In genomic region chr2:181764095-181764963, GRCh38 we compare ENCODE assay signal across 1 cellular context.
TF ChIP-seq lines count a peak whose summit lies in the region.

No MANE protein-coding gene starts in this region.

TF ChIP-seq in K562, 482 proteins besides CTCF, POLR2A, EP300 and RAD21 (continued from another document and continues in another):
- no peak for TF ChIP-seq PKNOX1 (IDR thresholded peaks at IDR 0.05)
- TF ChIP-seq DPF2 (IDR thresholded peaks at IDR 0.05) = peak; percentile 84
- TF ChIP-seq RBM25 (IDR thresholded peaks at IDR 0.05; ENCODE audit: low read depth, low read length, severe bottlenecking) = no peak
- peak; percentile 83 for TF ChIP-seq MECOM (CRISPR knock-in tag; IDR thresholded peaks at IDR 0.05)
- TF ChIP-seq NFIC (IDR thresholded peaks at IDR 0.05) = peak; percentile 53
- TF ChIP-seq ZNF12 (CRISPR knock-in tag; IDR thresholded peaks at IDR 0.05) = no peak
- no peak for TF ChIP-seq ZKSCAN8 (CRISPR knock-in tag; IDR thresholded peaks at IDR 0.05)
- no peak for TF ChIP-seq FIP1L1 (IDR thresholded peaks at IDR 0.05; ENCODE audit: low read depth, low read length, poor library complexity, severe bottlenecking)
- TF ChIP-seq DEAF1 (CRISPR knock-in tag; IDR thresholded peaks at IDR 0.05) = peak; percentile 64; the same call in 1 of the 2 replicates
- no peak for TF ChIP-seq NR0B1 (IDR thresholded peaks at IDR 0.05; ENCODE audit: partially characterized antibody)
- no peak for TF ChIP-seq ZNF175 (CRISPR knock-in tag; IDR thresholded peaks at IDR 0.05; ENCODE audit: low read depth)
- no peak for TF ChIP-seq TSC22D4 (tag; IDR thresholded peaks at IDR 0.05)
- no peak for TF ChIP-seq IRF2 (CRISPR knock-in tag; IDR thresholded peaks at IDR 0.05)
- no peak for TF ChIP-seq SMAD2 (IDR thresholded peaks at IDR 0.05; ENCODE audit: low read depth, low read length)
- TF ChIP-seq MED1 (CRISPR knock-in tag; IDR thresholded peaks at IDR 0.05; ENCODE audit: borderline replicate concordance) = no peak
- TF ChIP-seq ZNF512 (tag; IDR thresholded peaks at IDR 0.05) = no peak
- no peak for TF ChIP-seq MCM5 (IDR thresholded peaks at IDR 0.05; ENCODE audit: low read depth)
- no peak for TF ChIP-seq NFE2 (IDR thresholded peaks at IDR 0.05; ENCODE audit: low read depth)
- TF ChIP-seq ZNF239 (CRISPR knock-in tag; IDR thresholded peaks at IDR 0.05) = no peak
- no peak for TF ChIP-seq NKRF (IDR thresholded peaks at IDR 0.05; ENCODE audit: borderline replicate concordance)
- TF ChIP-seq CREB3 (tag; conservative IDR thresholded peaks at IDR 0.05; ENCODE audit: low read depth) = no peak
- no peak for TF ChIP-seq PTTG1 (tag; IDR thresholded peaks at IDR 0.05; ENCODE audit: low read depth)
- no peak for TF ChIP-seq MLX (CRISPR knock-in tag; conservative IDR thresholded peaks at IDR 0.05)
- TF ChIP-seq RBM17 (IDR thresholded peaks at IDR 0.05; ENCODE audit: borderline replicate concordance, low read depth, low read length) = no peak
- TF ChIP-seq XRCC5 (IDR thresholded peaks at IDR 0.05; ENCODE audit: low read depth, low read length) = no peak
- no peak for TF ChIP-seq PHTF2 (CRISPR knock-in tag; IDR thresholded peaks at IDR 0.05)
- TF ChIP-seq SNIP1 (IDR thresholded peaks at IDR 0.05; ENCODE audit: low read depth) = no peak
- TF ChIP-seq RNF2 (IDR thresholded peaks at IDR 0.05) = no peak
- no peak for TF ChIP-seq JUND (IDR thresholded peaks at IDR 0.05; ENCODE audit: borderline replicate concordance, low read depth, low read length)
- peak; percentile 53; the same call in 1 of the 3 replicates for TF ChIP-seq JUND (tag; IDR thresholded peaks at IDR 0.05; ENCODE audit: borderline replicate concordance, low read depth, low read length)
- TF ChIP-seq CTBP1 (IDR thresholded peaks at IDR 0.05; ENCODE audit: borderline replicate concordance) = peak; percentile 74
- TF ChIP-seq ZNF561 (CRISPR knock-in tag; conservative IDR thresholded peaks at IDR 0.05) = no peak
- no peak for TF ChIP-seq NRF1 (conservative IDR thresholded peaks at IDR 0.05 in 1 of 2, IDR thresholded peaks at IDR 0.05 in 1 of 2)
- no peak for TF ChIP-seq L3MBTL2 (IDR thresholded peaks at IDR 0.05)
- no peak for TF ChIP-seq ZNF586 (CRISPR knock-in tag; conservative IDR thresholded peaks at IDR 0.05)
- TF ChIP-seq ELF1 (tag; IDR thresholded peaks at IDR 0.05) = no peak
- TF ChIP-seq TEAD4 (IDR thresholded peaks at IDR 0.05; ENCODE audit: low read length) = peak; percentile 92
- no peak for TF ChIP-seq TEAD4 (CRISPR knock-in tag; IDR thresholded peaks at IDR 0.05; ENCODE audit: borderline replicate concordance)
- no peak for TF ChIP-seq ELK1 (CRISPR knock-in tag; IDR thresholded peaks at IDR 0.05)
- no peak for TF ChIP-seq ATF3 (IDR thresholded peaks at IDR 0.05)
- TF ChIP-seq ATF3 (CRISPR knock-in tag; conservative IDR thresholded peaks at IDR 0.05) = no peak
- no peak for TF ChIP-seq E2F6 (IDR thresholded peaks at IDR 0.05; ENCODE audit: borderline replicate concordance in 1 of 2, extremely low read depth in 1 of 2, insufficient read depth in 1 of 2, insufficient read length in 1 of 2, low read depth in 1 of 2, low read length in 1 of 2, poor library complexity in 1 of 2, severe bottlenecking in 1 of 2)
- no peak for TF ChIP-seq POLR2B (IDR thresholded peaks at IDR 0.05; ENCODE audit: low read depth, partially characterized antibody)
- TF ChIP-seq FOSL1 (tag; conservative IDR thresholded peaks at IDR 0.05) = peak; percentile 23; the same call in 1 of the 2 replicates
- peak; percentile 71 for TF ChIP-seq MTA2 (IDR thresholded peaks at IDR 0.05; ENCODE audit: low read depth)
- peak; percentile 53; the same call in 1 of the 2 replicates for TF ChIP-seq FOXM1 (IDR thresholded peaks at IDR 0.05; ENCODE audit: low read depth)
- TF ChIP-seq FOXM1 (CRISPR knock-in tag; IDR thresholded peaks at IDR 0.05; ENCODE audit: low read depth) = no peak
- TF ChIP-seq TAF7 (tag; IDR thresholded peaks at IDR 0.05) = no peak
